ENCODE assay signal across 20 cellular contexts in the genomic region with DNA sequence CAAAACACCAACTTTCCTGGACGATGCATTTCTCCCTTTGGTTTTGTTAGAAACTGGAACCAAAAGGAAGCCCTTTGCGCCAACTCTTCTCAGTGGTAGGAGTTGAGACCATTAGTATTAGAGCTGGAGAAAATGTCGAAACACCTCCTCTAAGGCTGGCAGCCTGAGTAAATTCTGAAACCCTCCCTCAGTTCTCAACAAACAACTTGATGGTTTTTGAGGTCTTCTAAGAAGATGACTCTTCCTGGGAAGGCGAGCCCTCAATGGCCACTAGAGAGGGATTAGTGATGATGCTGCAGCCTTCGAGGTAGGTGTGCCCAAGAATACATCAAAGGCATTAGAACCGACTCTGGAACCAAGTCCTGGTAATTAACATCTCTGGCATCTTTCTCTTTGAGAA.
DNase-seq lines count a peak whose midpoint lies in the region; ATAC-seq lines count a peak whose summit lies in the region.
"Had no signal": no experiment of that assay in that cellular context is flagged by ENCODE, and none has a peak within 500 bp of the region (broad histone marks: within the 10 kb centered on the region; RNA-seq: fewer than 3 reads in every experiment).

No MANE protein-coding gene starts in this region.

- H3K4me3 ChIP-seq in HAP-1, result no peak overlapping the region
- H3K4me3 ChIP-seq: SK-N-MC, skin epidermis had no signal

- peaks cover 4% of the 10 kb centered on the region in 2 donors for H3K9me3 Mint-ChIP-seq in activated naive CD4-positive, alpha-beta T cell treated with anti-CD3 and anti-CD28 coated beads, Interleukin-2, amount 50 U/mL, for 72 hours
- H3K9me3 Mint-ChIP-seq in activated naive CD4-positive, alpha-beta T cell treated with anti-CD3 and anti-CD28 coated beads, Interleukin-2, amount 10 ng/mL, durations not matched to agents 7 days and 5 days, result no peaks in the 10 kb centered on the region
- H3K9me3 Mint-ChIP-seq in activated naive CD8-positive, alpha-beta T cell treated with anti-CD3 and anti-CD28 coated beads for 36 hours, result no peaks in the 10 kb centered on the region
- no peaks in the 10 kb centered on the region for H3K9me3 Mint-ChIP-seq in stimulated activated effector memory CD8-positive, alpha-beta T cell treated with anti-CD3 and anti-CD28 coated beads, Interleukin-12 subunit alpha, Interleukin-12 subunit beta, amount 100 ng/mL, for 72 hours
- H3K9me3 Mint-ChIP-seq: dendritic cell treated with granulocyte-macrophage colony-stimulating factor and Interleukin-4, amounts not matched to agents 40 ng/mL and 50 ng/mL, for 4 days; WTC11 had no signal

- H3K27ac Mint-ChIP-seq in activated naive CD4-positive, alpha-beta T cell treated with anti-CD3 and anti-CD28 coated beads, Interleukin-2, amount 50 U/mL, for 72 hours, result peak overlapping the region in 1 of 2 donors; percentile 55
- H3K27ac Mint-ChIP-seq in activated naive CD4-positive, alpha-beta T cell treated with anti-CD3 and anti-CD28 coated beads, Interleukin-2, amount 10 ng/mL, durations not matched to agents 7 days and 5 days, result no peak overlapping the region
- peak overlapping the region; percentile 31 for H3K27ac Mint-ChIP-seq in activated naive CD8-positive, alpha-beta T cell treated with anti-CD3 and anti-CD28 coated beads for 36 hours
- no peak overlapping the region for H3K27ac Mint-ChIP-seq in stimulated activated effector memory CD8-positive, alpha-beta T cell treated with anti-CD3 and anti-CD28 coated beads, Interleukin-12 subunit alpha, Interleukin-12 subunit beta, amount 100 ng/mL, for 72 hours
- H3K27ac Mint-ChIP-seq: dendritic cell treated with granulocyte-macrophage colony-stimulating factor and Interleukin-4, amounts not matched to agents 40 ng/mL and 50 ng/mL, for 4 days; WTC11 had no signal

- no peaks in the 10 kb centered on the region for H3K9me3 ChIP-seq in HAP-1

- H3K27me3 ChIP-seq in HAP-1 (ENCODE audit: low read depth), result peaks cover 6% of the 10 kb centered on the region; the same call in 1 of the 2 replicates

- H3K27me3 Mint-ChIP-seq in activated naive CD4-positive, alpha-beta T cell treated with anti-CD3 and anti-CD28 coated beads, Interleukin-2, amount 10 ng/mL, durations not matched to agents 7 days and 5 days, result peaks cover 4% of the 10 kb centered on the region
- no peaks in the 10 kb centered on the region for H3K27me3 Mint-ChIP-seq in activated naive CD8-positive, alpha-beta T cell treated with anti-CD3 and anti-CD28 coated beads for 36 hours
- H3K27me3 Mint-ChIP-seq: dendritic cell treated with granulocyte-macrophage colony-stimulating factor and Interleukin-4, amounts not matched to agents 40 ng/mL and 50 ng/mL, for 4 days had no signal

- no peaks in the 10 kb centered on the region for H3K36me3 ChIP-seq in HAP-1 (replicated peaks)

- no peaks in the 10 kb centered on the region for H3K4me1 ChIP-seq in HAP-1

- in situ Hi-C loops in HAP-1 (cut with MboI; ENCODE audit: low sequenced_read_pairs), result no loop called here

- ATAC-seq in activated naive CD4-positive, alpha-beta T cell treated with anti-CD3 and anti-CD28 coated beads, Interleukin-2, amount 50 U/mL, for 72 hours, result peak; percentile 29 to 38
- peak; percentile 70 for ATAC-seq in stimulated activated effector memory CD8-positive, alpha-beta T cell treated with anti-CD3 and anti-CD28 coated beads, Interleukin-12 subunit alpha, Interleukin-12 subunit beta, amount 100 ng/mL, for 72 hours
- ATAC-seq: WTC11 had no signal

- CTCF ChIA-PET in activated naive CD4-positive, alpha-beta T cell treated with anti-CD3 and anti-CD28 coated beads, Interleukin-2, amount 10 ng/mL, durations not matched to agents 7 days and 5 days (lab: Charles Lee), result no interaction called here

- no peak overlapping the region for H3K4me3 Mint-ChIP-seq in activated naive CD4-positive, alpha-beta T cell treated with anti-CD3 and anti-CD28 coated beads, Interleukin-2, amount 10 ng/mL, durations not matched to agents 7 days and 5 days
- H3K4me3 Mint-ChIP-seq in activated naive CD8-positive, alpha-beta T cell treated with anti-CD3 and anti-CD28 coated beads for 36 hours, result no peak overlapping the region
- H3K4me3 Mint-ChIP-seq in stimulated activated effector memory CD8-positive, alpha-beta T cell treated with anti-CD3 and anti-CD28 coated beads, Interleukin-12 subunit alpha, Interleukin-12 subunit beta, amount 100 ng/mL, for 72 hours, result no peak overlapping the region
- H3K4me3 Mint-ChIP-seq: CD14-positive monocyte; dendritic cell treated with granulocyte-macrophage colony-stimulating factor and Interleukin-4, amounts not matched to agents 40 ng/mL and 50 ng/mL, for 4 days; WTC11 had no signal

- H3K36me3 Mint-ChIP-seq in activated naive CD4-positive, alpha-beta T cell treated with anti-CD3 and anti-CD28 coated beads, Interleukin-2, amount 50 U/mL, for 72 hours, result no peaks in the 10 kb centered on the region
- peaks cover 1% of the 10 kb centered on the region for H3K36me3 Mint-ChIP-seq in activated naive CD4-positive, alpha-beta T cell treated with anti-CD3 and anti-CD28 coated beads, Interleukin-2, amount 10 ng/mL, durations not matched to agents 7 days and 5 days
- peaks cover 4% of the 10 kb centered on the region for H3K36me3 Mint-ChIP-seq in activated naive CD8-positive, alpha-beta T cell treated with anti-CD3 and anti-CD28 coated beads for 36 hours
- peaks cover 4% of the 10 kb centered on the region for H3K36me3 Mint-ChIP-seq in stimulated activated effector memory CD8-positive, alpha-beta T cell treated with anti-CD3 and anti-CD28 coated beads, Interleukin-12 subunit alpha, Interleukin-12 subunit beta, amount 100 ng/mL, for 72 hours
- H3K36me3 Mint-ChIP-seq: WTC11 had no signal

- peaks cover 67% of the 10 kb centered on the region for H3K4me1 Mint-ChIP-seq in activated naive CD4-positive, alpha-beta T cell treated with anti-CD3 and anti-CD28 coated beads, Interleukin-2, amount 10 ng/mL, durations not matched to agents 7 days and 5 days
- H3K4me1 Mint-ChIP-seq in activated naive CD8-positive, alpha-beta T cell treated with anti-CD3 and anti-CD28 coated beads for 36 hours, result peaks cover 79% of the 10 kb centered on the region
- peaks cover 61% of the 10 kb centered on the region for H3K4me1 Mint-ChIP-seq in stimulated activated effector memory CD8-positive, alpha-beta T cell treated with anti-CD3 and anti-CD28 coated beads, Interleukin-12 subunit alpha, Interleukin-12 subunit beta, amount 100 ng/mL, for 72 hours

- no peak for DNase-seq in activated naive CD4-positive, alpha-beta T cell treated with anti-CD3 and anti-CD28 coated beads, Interleukin-2, amount 50 U/mL, for 72 hours (ENCODE audit: low spot score in 2 of 2)
- DNase-seq in activated naive CD4-positive, alpha-beta T cell treated with anti-CD3 and anti-CD28 coated beads, Interleukin-2, amount 10 ng/mL, durations not matched to agents 7 days and 5 days, result no peak
- DNase-seq in MV-4-11 (lab: John Stamatoyannopoulos, UW) (peak; percentile 65), GM03348 (ENCODE audit: low spot score) (no peak), NCI-H1092 treated with DMSO at 0.1 percent for 48 hours (lab: John Stamatoyannopoulos, UW) (no peak), HAP-1 (ENCODE audit: low spot score in 2 of 2) (no peak)
- no peak for DNase-seq in activated naive CD8-positive, alpha-beta T cell treated with anti-CD3 and anti-CD28 coated beads for 36 hours
- DNase-seq in stimulated activated effector memory CD8-positive, alpha-beta T cell treated with anti-CD3 and anti-CD28 coated beads, Interleukin-12 subunit alpha, Interleukin-12 subunit beta, amount 100 ng/mL, for 72 hours (ENCODE audit: low spot score in 2 of 2), result no peak
- DNase-seq: activated effector memory CD4-positive, alpha-beta T cell treated with Interleukin-2 at 50 U/mL for 16 hours; caudate nucleus; DMS 273 treated with DMSO at 0.1 percent for 48 hours; mammary epithelial cell; NCI-H146; NCI-H526 treated with DMSO at 0.1 percent for 48 hours; nucleus accumbens had no signal
